In genomic region chr17:58224315-58224714, GRCh38 we compare ENCODE assay signal across 12 cellular contexts. TPM values are rescaled to one million over a fixed set of nuclear protein-coding genes. Genes with fewer than 3 reads are reported as not detected.
DNase-seq lines count a peak whose midpoint lies in the region; TF ChIP-seq lines count a peak whose summit lies in the region.
"Had no signal": no experiment of that assay in that cellular context is flagged by ENCODE, and none has a peak within 500 bp of the region (broad histone marks: within the 10 kb centered on the region; RNA-seq: fewer than 3 reads in every experiment).

No MANE protein-coding gene starts in this region.

- no peaks in the 10 kb centered on the region for H3K79me2 ChIP-seq in ACC112 (ENCODE audit: control insufficient read depth, insufficient read depth, low read length, unreplicated experiment)

- no peak overlapping the region for H3K4me3 Mint-ChIP-seq in progenitor cell of endocrine pancreas (ENCODE audit: low read depth)
- H3K4me3 Mint-ChIP-seq: CD4-positive, alpha-beta T cell; stimulated activated naive CD8-positive, alpha-beta T cell treated with anti-CD3 and anti-CD28 coated beads, Interleukin-15, Interleukin-2, amounts not matched to agents 100 ng/mL and 50 ng/mL, for 24 hours had no signal

- intact Hi-C loops in transverse colon (cut with DNase I; ENCODE audit: low total_unique reads): no loop called here

- no peaks in the 10 kb centered on the region for H3K27me3 ChIP-seq in ACC112 (ENCODE audit: insufficient read depth, low read length)
- peaks cover 6% of the 10 kb centered on the region for H3K27me3 ChIP-seq in transverse colon
- H3K27me3 ChIP-seq in suprapubic skin: no peaks in the 10 kb centered on the region

- H3K4me1 Mint-ChIP-seq in progenitor cell of endocrine pancreas (ENCODE audit: low read depth): peaks cover 3% of the 10 kb centered on the region

- H2AFZ ChIP-seq in ACC112 (ENCODE audit: low read length, unreplicated experiment): peak overlapping the region; percentile 70

- H3K27ac Mint-ChIP-seq in progenitor cell of endocrine pancreas: no peak overlapping the region
- H3K27ac Mint-ChIP-seq: CD4-positive, alpha-beta T cell; stimulated activated naive CD8-positive, alpha-beta T cell treated with anti-CD3 and anti-CD28 coated beads, Interleukin-15, Interleukin-2, amounts not matched to agents 100 ng/mL and 50 ng/mL, for 24 hours had no signal

- no peaks in the 10 kb centered on the region for H3K36me3 Mint-ChIP-seq in progenitor cell of endocrine pancreas (ENCODE audit: insufficient read depth)

- DNase-seq in HCEC 1CT (peak; percentile 67), RPMI7951 (ENCODE audit: low read depth) (peak; percentile 73), fibroblast of villous mesenchyme (ENCODE audit: low read depth) (peak; percentile 28), transverse colon (no peak), progenitor cell of endocrine pancreas (ENCODE audit: low spot score, unreplicated experiment) (no peak), suprapubic skin (ENCODE audit: low spot score in 2 of 2) (no peak)
- DNase-seq in stimulated activated CD4-positive, alpha-beta T cell treated with anti-CD3 and anti-CD28 coated beads, Interleukin-12 subunit alpha, Interleukin-12 subunit beta, amount 100 ng/mL, for 4 hours: no peak
- DNase-seq: CD4-positive, alpha-beta T cell; spleen had no signal

- H3K4me1 ChIP-seq in ACC112 (ENCODE audit: control insufficient read depth, insufficient read depth, low read length, unreplicated experiment): peaks cover 21% of the 10 kb centered on the region
- H3K4me1 ChIP-seq in transverse colon: peaks cover 0 to 7% (median 6%) of the 10 kb centered on the region in 4 donors
- peaks cover 7% of the 10 kb centered on the region for H3K4me1 ChIP-seq in suprapubic skin

- H3K36me3 ChIP-seq in ACC112 (ENCODE audit: insufficient read depth, low read length): no peaks in the 10 kb centered on the region
- no peaks in the 10 kb centered on the region for H3K36me3 ChIP-seq in transverse colon
- H3K36me3 ChIP-seq in suprapubic skin: no peaks in the 10 kb centered on the region
- H3K36me3 ChIP-seq: spleen had no signal

- H3K27ac ChIP-seq in ACC112 (ENCODE audit: low read depth, low read length) (peak overlapping the region; percentile 54), transverse colon (no peak overlapping the region), suprapubic skin (no peak overlapping the region)
- H3K27ac ChIP-seq: KMS-11, spleen had no signal

- H3K27me3 Mint-ChIP-seq in progenitor cell of endocrine pancreas: peaks cover 29% of the 10 kb centered on the region

- no peak for TF ChIP-seq CTCF in fibroblast of villous mesenchyme (IDR thresholded peaks at IDR 0.05; ENCODE audit: insufficient read depth, low read depth, low read length)
- no peak for TF ChIP-seq CTCF in transverse colon (IDR thresholded peaks at IDR 0.05)
- no peak for TF ChIP-seq CTCF in progenitor cell of endocrine pancreas (IDR thresholded peaks at IDR 0.05; ENCODE audit: unreplicated experiment)
- no peak for TF ChIP-seq CTCF in suprapubic skin (IDR thresholded peaks at IDR 0.05)

- H3K9me3 ChIP-seq in transverse colon (no peaks in the 10 kb centered on the region), suprapubic skin (no peaks in the 10 kb centered on the region)
- H3K9me3 ChIP-seq: spleen had no signal

- 14 to 37% methylated on average over 1 of the region's 1 CpG for WGBS in transverse colon (ENCODE audit: low coverage in 1 of 2), 2 donors
- WGBS in suprapubic skin: 56% methylated on average over 1 of the region's 1 CpG

- in situ Hi-C loops in transverse colon (cut with MboI; ENCODE audit: low pct_ligation_motif_present in 1 of 4, low pct_unique_long_range_greater_than_20kb in 1 of 4, low sequenced_read_pairs in 3 of 4): no loop called here

- TF ChIP-seq POLR2A in transverse colon (IDR thresholded peaks at IDR 0.05) (no peak), suprapubic skin (IDR thresholded peaks at IDR 0.05) (no peak)

- TF ChIP-seq EP300 in transverse colon (IDR thresholded peaks at IDR 0.05; ENCODE audit: low read depth) (no peak), suprapubic skin (IDR thresholded peaks at IDR 0.05) (no peak)

- H3K4me3 ChIP-seq in ACC112 (ENCODE audit: low read depth, low read length): peak overlapping the region; percentile 38; the same call in 1 of the 2 replicates
- no peak overlapping the region for H3K4me3 ChIP-seq in fibroblast of villous mesenchyme (ENCODE audit: low read depth, low read length)
- no peak overlapping the region for H3K4me3 ChIP-seq in transverse colon
- H3K4me3 ChIP-seq in suprapubic skin: no peak overlapping the region
- H3K4me3 ChIP-seq: spleen had no signal

- no peaks in the 10 kb centered on the region for H3K9me3 Mint-ChIP-seq in progenitor cell of endocrine pancreas (ENCODE audit: low read depth)
- H3K9me3 Mint-ChIP-seq: CD4-positive, alpha-beta T cell; stimulated activated naive CD8-positive, alpha-beta T cell treated with anti-CD3 and anti-CD28 coated beads, Interleukin-15, Interleukin-2, amounts not matched to agents 100 ng/mL and 50 ng/mL, for 24 hours had no signal

RNA-seq across cellular contexts. Expression of gene MKS1, which starts 5.3 kb away (rescaled TPM):
- 8.8 and 15.7 TPM in 2 replicates for total RNA-seq in RPMI7951 (2014; rRNA removed; shearing (Covaris generic))
- total RNA-seq in fibroblast of villous mesenchyme (8.6 and 12.6 TPM in 2 replicates), transverse colon (10 to 100 TPM in 3 of 4 donors, 1 to 10 TPM in 1; 8.5 to 51.9 (median 18.3) TPM), progenitor cell of endocrine pancreas (40.0 and 44.3 TPM in 2 replicates), suprapubic skin (10 to 100 TPM; 11.0 to 25.1 (median 17.2) TPM)

RNA-seq across cellular contexts. Expression of gene LPO, which starts 14.1 kb away (rescaled TPM):
- not detected in 2 replicates for total RNA-seq in RPMI7951 (2014; rRNA removed; shearing (Covaris generic))
- not detected in 2 replicates for total RNA-seq in fibroblast of villous mesenchyme
- total RNA-seq in transverse colon: not detected
- total RNA-seq in progenitor cell of endocrine pancreas: 0.16 TPM in 1 of 2 replicates, not detected in the other
- under 1 TPM in 2 of 4 donors, not detected in 2; 0.19 to 0.23 TPM for total RNA-seq in suprapubic skin
- total RNA-seq: CD4-positive, alpha-beta T cell; spleen had no signal

RNA-seq across cellular contexts. Expression of gene EPX, which starts 31.8 kb away (rescaled TPM):
- not detected in 2 replicates for total RNA-seq in RPMI7951 (2014; rRNA removed; shearing (Covaris generic))
- not detected in 2 replicates for total RNA-seq in fibroblast of villous mesenchyme
- total RNA-seq in transverse colon: not detected
- total RNA-seq in progenitor cell of endocrine pancreas: not detected in 2 replicates
- under 1 TPM in 1 of 4 donors, not detected in 3; 0.25 TPM for total RNA-seq in suprapubic skin
- total RNA-seq: CD4-positive, alpha-beta T cell had no signal

RNA-seq across cellular contexts. Expression of gene MPO, which starts 56.4 kb away (rescaled TPM):
- 0.12 TPM in 1 of 2 replicates, not detected in the other for total RNA-seq in RPMI7951 (2014; rRNA removed; shearing (Covaris generic))
- total RNA-seq in fibroblast of villous mesenchyme: not detected in 2 replicates
- not detected for total RNA-seq in transverse colon
- total RNA-seq in progenitor cell of endocrine pancreas: not detected in 2 replicates
- total RNA-seq in suprapubic skin: not detected

RNA-seq across cellular contexts. Expression of gene OR4D2, which starts 57.5 kb away (rescaled TPM):
- total RNA-seq in RPMI7951 (2014; rRNA removed; shearing (Covaris generic)): not detected in 2 replicates
- not detected in 2 replicates for total RNA-seq in fibroblast of villous mesenchyme
- total RNA-seq in transverse colon: not detected
- total RNA-seq in progenitor cell of endocrine pancreas: not detected in 2 replicates
- total RNA-seq in suprapubic skin: not detected
- total RNA-seq: CD4-positive, alpha-beta T cell; spleen had no signal

Comparison
In these comparisons a context has a peak if more than half of its experiments do, and no peak if none do; other contexts are left out.
1. DNase-seq: peak in HCEC 1CT (single experiment), RPMI7951 (single experiment) and fibroblast of villous mesenchyme (single experiment); none in transverse colon (single experiment), progenitor cell of endocrine pancreas (single experiment), stimulated activated CD4-positive, alpha-beta T cell treated with anti-CD3 and anti-CD28 coated beads, Interleukin-12 subunit alpha, Interleukin-12 subunit beta, amount 100 ng/mL, for 4 hours (single experiment) and suprapubic skin (0 of 2).